Comparison of ENCODE assay signal across 8 cellular contexts in genomic region chr13:20174656-20175405, GRCh38. TPM values are rescaled to one million over a fixed set of nuclear protein-coding genes. Genes with fewer than 3 reads are reported as not detected.
DNase-seq lines count a peak whose midpoint lies in the region; ATAC-seq and TF ChIP-seq lines count a peak whose summit lies in the region.

No MANE protein-coding gene starts in this region.

- peak in 2 of 3 donors; percentile 46 to 54 for TF ChIP-seq POLR2A in body of pancreas (IDR thresholded peaks at IDR 0.05)

- intact Hi-C loops in body of pancreas (cut with DNase I): no loop called here

- 42 to 61% methylated on average over 14 to 22 of the region's 22 CpGs for WGBS in body of pancreas, 2 donors
- 35 to 40% methylated on average over 22 of the region's 22 CpGs for WGBS in lung, 2 donors

- peaks cover 10% of the 10 kb centered on the region for H3K4me1 ChIP-seq in body of pancreas
- peaks cover 0 to 11% of the 10 kb centered on the region in 2 donors for H3K4me1 ChIP-seq in lung (ENCODE audit: control insufficient read depth in 2 of 2, insufficient read depth in 2 of 2, low read length in 2 of 2)

- TF ChIP-seq CTCF in body of pancreas (IDR thresholded peaks at IDR 0.05): no peak
- no peak for TF ChIP-seq CTCF in lung (IDR thresholded peaks at IDR 0.05; ENCODE audit: control extremely low read depth, extremely low read depth)

- peak; percentile 98 for DNase-seq in CD1c-positive myeloid dendritic cell (ENCODE audit: extremely low spot score)
- DNase-seq in T follicular helper cell (ENCODE audit: low read depth): peak; percentile 22
- peak; percentile 50 to 75 (median 64) for DNase-seq in body of pancreas
- peak; percentile 87 for DNase-seq in lung (ENCODE audit: low spot score)
- DNase-seq in stimulated activated CD8-positive, alpha-beta memory T cell treated with anti-CD3 and anti-CD28 coated beads, Interleukin-7, amount 100 ng/mL, for 4 hours (ENCODE audit: low read depth in 2 of 2): peak; percentile 67 to 68
- DNase-seq in NCI-H1048 (lab: John Stamatoyannopoulos, UW): no peak

- H3K9me3 ChIP-seq in body of pancreas (no peaks in the 10 kb centered on the region), lung (ENCODE audit: control insufficient read depth in 2 of 2, insufficient read depth in 1 of 2, low read length in 1 of 2) (no peaks in the 10 kb centered on the region)

- H3K27ac ChIP-seq in body of pancreas (peak overlapping the region in 1 of 4 donors; percentile 18), lung (ENCODE audit: low read depth in 1 of 2, low read length in 1 of 2) (peak overlapping the region in 1 of 2 donors; percentile 74)

- no peak overlapping the region for H3K4me3 ChIP-seq in body of pancreas
- no peak overlapping the region for H3K4me3 ChIP-seq in lung

- H3K27me3 ChIP-seq in body of pancreas (no peaks in the 10 kb centered on the region), lung (ENCODE audit: control insufficient read depth, insufficient read depth) (no peaks in the 10 kb centered on the region)

- ATAC-seq in GM19452 (IDR thresholded peaks at IDR 0.05; ENCODE audit: unreplicated experiment) (peak; percentile 90), HG03442 (IDR thresholded peaks at IDR 0.05; ENCODE audit: unreplicated experiment) (peak; percentile 91), body of pancreas (peak; percentile 82), lung (ENCODE audit: insufficient read depth, low FRiP score) (peak; percentile 88)

- H3K36me3 ChIP-seq in body of pancreas (replicated peaks in 1 of 2; ENCODE audit: insufficient read depth in 1 of 2, low read depth in 2 of 2) (no peaks in the 10 kb centered on the region), lung (ENCODE audit: control insufficient read depth in 2 of 2, insufficient read depth in 2 of 2, low read length in 2 of 2) (no peaks in the 10 kb centered on the region)

RNA-seq across cellular contexts. Expression of gene GJA3, which starts 14.0 kb away (rescaled TPM):
- total RNA-seq in body of pancreas: not detected
- total RNA-seq in lung: under 1 TPM in 1 of 2 donors, not detected in 1; 0.31 TPM
- under 1 TPM; 0.02 to 0.03 TPM for polyA plus RNA-seq in lung

RNA-seq across cellular contexts. Expression of gene GJB2, which starts 17.9 kb away (rescaled TPM):
- total RNA-seq in body of pancreas: 1 to 10 TPM in 1 of 2 donors, under 1 TPM in 1; 0.78 to 2.3 TPM
- total RNA-seq in lung: 1 to 10 TPM; 1.4 to 1.5 TPM
- 1 to 10 TPM in 1 of 2 donors, under 1 TPM in 1; 0.71 to 7.2 TPM for polyA plus RNA-seq in lung

RNA-seq across cellular contexts. Expression of gene GJB6, which starts 57.3 kb away (rescaled TPM):
- not detected for total RNA-seq in body of pancreas
- not detected for total RNA-seq in lung
- under 1 TPM in 1 of 2 donors, not detected in 1; 0.86 TPM for polyA plus RNA-seq in lung
